ENCODE assay signal across 13 cellular contexts in the genomic region with DNA sequence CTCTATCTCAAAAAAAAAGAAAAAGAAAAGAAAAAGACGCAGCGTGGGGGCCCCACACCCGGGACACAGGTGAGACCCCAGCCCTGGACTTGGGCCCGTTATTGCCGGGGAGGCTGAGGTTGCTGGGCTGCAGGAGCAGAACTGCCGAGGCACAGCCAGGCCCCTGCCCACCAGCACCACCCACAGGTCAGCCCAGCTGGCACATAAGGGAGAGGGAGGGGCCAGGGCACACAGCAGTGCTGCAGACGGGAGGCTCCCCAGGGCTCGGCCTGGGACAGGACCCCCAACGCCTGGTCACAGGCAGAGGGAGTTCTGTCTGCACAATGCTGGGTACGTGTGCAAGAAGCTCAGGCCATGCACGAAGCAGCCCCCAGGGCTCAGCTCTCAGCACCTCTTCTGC. TPM values are rescaled to one million over a fixed set of nuclear protein-coding genes. Genes with fewer than 3 reads are reported as not detected.
DNase-seq lines count a peak whose midpoint lies in the region; ATAC-seq, FAIRE-seq and TF ChIP-seq lines count a peak whose summit lies in the region.
"Had no signal": no experiment of that assay in that cellular context is flagged by ENCODE, and none has a peak within 500 bp of the region (broad histone marks: within the 10 kb centered on the region; RNA-seq: fewer than 3 reads in every experiment).

No MANE protein-coding gene starts in this region.

- no peak for TF ChIP-seq EP300 in esophagus muscularis mucosa (IDR thresholded peaks at IDR 0.05)

- no peak for TF ChIP-seq POLR2A in esophagus muscularis mucosa (IDR thresholded peaks at IDR 0.05; ENCODE audit: low read depth)

- POLR2A ChIA-PET in RWPE1 (lab: Yijun Ruan, JAX; ENCODE audit: low non-redundant PET), result no interaction called here

- H3K4me1 ChIP-seq in esophagus muscularis mucosa, result no peaks in the 10 kb centered on the region

- H3K9me3 ChIP-seq in esophagus muscularis mucosa, result no peaks in the 10 kb centered on the region
- H3K9me3 ChIP-seq: spleen had no signal

- no peaks in the 10 kb centered on the region for H3K9me3 Mint-ChIP-seq in natural killer cell
- H3K9me3 Mint-ChIP-seq: CD8-positive, alpha-beta T cell had no signal

- no peak overlapping the region for H3K27ac Mint-ChIP-seq in natural killer cell
- H3K27ac Mint-ChIP-seq: CD8-positive, alpha-beta T cell had no signal

- intact Hi-C loops in natural killer cell (cut with micrococcal nuclease) (no loop called here), esophagus muscularis mucosa (cut with DNase I) (no loop called here)

- no peak overlapping the region for H3K4me3 Mint-ChIP-seq in natural killer cell
- H3K4me3 Mint-ChIP-seq: CD8-positive, alpha-beta T cell had no signal

- CTCF ChIA-PET in RWPE1 (lab: Yijun Ruan, JAX), result interaction anchor here (0.6 kb wide), 1 partner anchor 213 kb away, joined by 3 read pairs; no protein-coding TSS in a partner anchor

- peaks cover 0 to 7% of the 10 kb centered on the region in 2 donors for H3K4me1 Mint-ChIP-seq in natural killer cell

- no peaks in the 10 kb centered on the region for H3K36me3 Mint-ChIP-seq in natural killer cell

- ATAC-seq in natural killer cell (no peak), GM19023 (IDR thresholded peaks at IDR 0.05; ENCODE audit: unreplicated experiment) (no peak)
- ATAC-seq: CD8-positive, alpha-beta T cell had no signal

- no peaks in the 10 kb centered on the region for H3K36me3 ChIP-seq in kidney epithelial cell (ENCODE audit: control insufficient read depth, insufficient read depth, low read length)
- peaks cover 0 to 64% (median 31%) of the 10 kb centered on the region in 4 donors for H3K36me3 ChIP-seq in esophagus muscularis mucosa

- FAIRE-seq in D721Med (lab: Jason Lieb, UNC), result no peak

- H3K4me3 ChIP-seq in kidney epithelial cell (ENCODE audit: low read depth, low read length) (no peak overlapping the region), esophagus muscularis mucosa (no peak overlapping the region)
- H3K4me3 ChIP-seq: lung, spleen had no signal

- no peaks in the 10 kb centered on the region for H3K27me3 ChIP-seq in kidney epithelial cell (ENCODE audit: control insufficient read depth, insufficient read depth, low read length)
- H3K27me3 ChIP-seq in esophagus muscularis mucosa, result no peaks in the 10 kb centered on the region
- H3K27me3 ChIP-seq: spleen had no signal

- H3K27ac ChIP-seq in RWPE1 (peak overlapping the region; percentile 4; the same call in 1 of the 2 replicates), esophagus muscularis mucosa (replicated peaks in 1 of 4) (no peak overlapping the region)
- H3K27ac ChIP-seq: spleen had no signal

- no peak for DNase-seq in D721Med (ENCODE audit: insufficient read length, low spot score)
- no peak for DNase-seq in RWPE1 (ENCODE audit: low spot score)
- DNase-seq in kidney epithelial cell (ENCODE audit: low read depth), result no peak
- no peak for DNase-seq in natural killer cell
- DNase-seq in esophagus muscularis mucosa (ENCODE audit: extremely low spot score), result no peak
- DNase-seq: activated naive CD4-positive, alpha-beta T cell treated with Interleukin-2 at 50 U/mL for 16 hours; CD8-positive, alpha-beta T cell; central memory CD4-positive, alpha-beta T cell; NCI-H526 treated with DMSO at 0.1 percent for 48 hours; SHP77 treated with DMSO at 0.1 percent for 48 hours; spleen had no signal

- TF ChIP-seq CTCF in D721Med (IDR thresholded peaks at IDR 0.05; ENCODE audit: insufficient read depth, missing control alignments), result peak; percentile 31
- no peak for TF ChIP-seq CTCF in RWPE1 (conservative IDR thresholded peaks at IDR 0.05; ENCODE audit: low read depth)
- peak; percentile 46 for TF ChIP-seq CTCF in kidney epithelial cell (IDR thresholded peaks at IDR 0.05; ENCODE audit: insufficient read depth, low read length, poor library complexity, severe bottlenecking)
- TF ChIP-seq CTCF in natural killer cell (IDR thresholded peaks at IDR 0.05), result no peak
- TF ChIP-seq CTCF in esophagus muscularis mucosa (IDR thresholded peaks at IDR 0.05), result no peak

- no peaks in the 10 kb centered on the region for H3K27me3 Mint-ChIP-seq in natural killer cell (ENCODE audit: low read depth in 2 of 2)

- WGBS in esophagus muscularis mucosa, result 88% methylated on average over 7 of the region's 11 CpGs

RNA-seq across cellular contexts. Expression of gene CHID1, which starts 18.5 kb away (rescaled TPM):
- total RNA-seq in kidney epithelial cell, result 90.0 and 121 TPM in 2 replicates
- 10 to 100 TPM; 32.6 to 40.3 (median 33.2) TPM for total RNA-seq in natural killer cell
- total RNA-seq in esophagus muscularis mucosa, result 10 to 100 TPM; 37.4 to 55.4 (median 47.2) TPM

RNA-seq across cellular contexts. Expression of gene AP2A2, which starts 33.6 kb away (rescaled TPM):
- total RNA-seq in kidney epithelial cell, result 88.0 and 91.4 TPM in 2 replicates
- 100 to 1,000 TPM in 1 of 3 donors, 10 to 100 TPM in 2; 57.2 to 120 (median 82.9) TPM for total RNA-seq in natural killer cell
- total RNA-seq in esophagus muscularis mucosa, result 10 to 100 TPM; 49.5 to 82.6 (median 72.2) TPM

RNA-seq across cellular contexts. Expression of gene TSPAN4, which starts 49.5 kb away (rescaled TPM):
- total RNA-seq in kidney epithelial cell (77.5 and 77.9 TPM in 2 replicates), natural killer cell (10 to 100 TPM; 11.2 to 18.6 (median 14.6) TPM), esophagus muscularis mucosa (100 to 1,000 TPM in 3 of 4 donors, 10 to 100 TPM in 1; 81.4 to 156 (median 129) TPM)

RNA-seq across cellular contexts. Expression of gene POLR2L, which starts 49.8 kb away (rescaled TPM):
- total RNA-seq in kidney epithelial cell (42.0 and 45.1 TPM in 2 replicates), natural killer cell (10 to 100 TPM; 48.2 to 63.8 (median 61.2) TPM), esophagus muscularis mucosa (100 to 1,000 TPM in 2 of 4 donors, 10 to 100 TPM in 2; 71.4 to 189 (median 92.3) TPM)

RNA-seq across cellular contexts. Expression of gene CD151, which starts 59.4 kb away (rescaled TPM):
- total RNA-seq in kidney epithelial cell, result 644 and 669 TPM in 2 replicates
- 10 to 100 TPM; 40.9 to 68.3 (median 52.9) TPM for total RNA-seq in natural killer cell
- 100 to 1,000 TPM; 219 to 730 (median 352) TPM for total RNA-seq in esophagus muscularis mucosa

Comparison
In these comparisons a context has a peak if more than half of its experiments do, and no peak if none do; other contexts are left out.
1. CTCF ChIP-seq: peak in D721Med (single experiment) and kidney epithelial cell (single experiment); none in RWPE1 (single experiment), natural killer cell (single experiment) and esophagus muscularis mucosa (0 of 3).